ENCODE assay signal across 23 cellular contexts in the genomic region with DNA sequence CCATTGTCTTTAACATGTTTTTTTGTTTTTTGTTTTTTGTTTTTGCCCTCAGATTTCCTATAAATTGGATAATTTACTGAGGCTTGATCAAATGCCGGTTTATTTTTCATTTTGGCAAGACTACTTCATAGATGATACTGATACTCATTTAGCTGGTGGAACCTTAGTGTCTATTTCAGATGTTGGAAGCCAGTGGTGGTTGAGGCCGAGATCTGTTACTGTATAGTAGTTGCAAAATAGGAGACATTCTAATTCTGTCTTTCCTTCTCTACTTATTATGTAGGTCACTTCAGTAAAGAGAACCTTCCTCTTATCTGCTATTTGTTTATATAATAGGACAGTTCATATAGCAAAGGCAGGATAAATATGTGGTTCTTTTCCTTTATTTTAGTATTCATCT.
"Had no signal": no experiment of that assay in that cellular context is flagged by ENCODE, and none has a peak within 500 bp of the region (broad histone marks: within the 10 kb centered on the region; RNA-seq: fewer than 3 reads in every experiment).

No MANE protein-coding gene starts in this region.

- H3K27me3 ChIP-seq: adrenal gland, ascending aorta, brain microvascular endothelial cell, foreskin keratinocyte, neural progenitor cell, right atrium auricular region, SJSA1, transverse colon, uterus had no signal

- ATAC-seq: left lobe of liver, lower lobe of right lung, WTC11 had no signal

- DNase-seq: activated CD4-positive, alpha-beta T cell treated with anti-CD3 and anti-CD28 coated beads for 4 hours; activated CD8-positive, alpha-beta memory T cell treated with anti-CD3 and anti-CD28 coated beads, Interleukin-2, amount 50 U/mL, for 48 hours; activated naive CD4-positive, alpha-beta T cell; adrenal gland; brain microvascular endothelial cell; caudate nucleus; dermis blood vessel endothelial cell; effector CD8-positive, alpha-beta T cell; erythroblast; lower lobe of right lung; naive B cell; T1000; transverse colon; uterus had no signal

- H3K4me1 ChIP-seq: adrenal gland, ascending aorta, lower lobe of right lung, neural progenitor cell, prostate gland, right atrium auricular region, SJSA1, uterus had no signal

- H3K9ac ChIP-seq: neural progenitor cell had no signal

- H3K4me1 Mint-ChIP-seq: naive B cell, neural progenitor cell, WTC11 had no signal

- H3K4me3 Mint-ChIP-seq: naive B cell; neural progenitor cell; T-helper 1 cell treated with Interleukin-12 subunit alpha and Interleukin-12 subunit beta and Interleukin-4 antibody, amounts not matched to agents 30 μg/mL and 1 μg/mL, for 36 hours; WTC11 had no signal

- H3K27me3 Mint-ChIP-seq: naive B cell had no signal

- H3K9me3 ChIP-seq: adrenal gland, ascending aorta, lower lobe of right lung, prostate gland, right atrium auricular region, SJSA1, transverse colon, uterus had no signal

- H3K4me2 ChIP-seq: neural progenitor cell had no signal

- H2AFZ ChIP-seq: neural progenitor cell had no signal

- H3K27ac ChIP-seq: adrenal gland, ascending aorta, brain microvascular endothelial cell, foreskin keratinocyte, lower lobe of right lung, neural progenitor cell, prostate gland, right atrium auricular region, SJSA1, transverse colon, uterus had no signal

- H3K36me3 ChIP-seq: adrenal gland, brain microvascular endothelial cell, neural progenitor cell, prostate gland, uterus had no signal

- H3K4me3 ChIP-seq: adrenal gland, ascending aorta, lower lobe of right lung, neural progenitor cell, prostate gland, right atrium auricular region, SJSA1, transverse colon, uterus had no signal

- H3K27ac Mint-ChIP-seq: naive B cell; neural progenitor cell; T-helper 1 cell treated with Interleukin-12 subunit alpha and Interleukin-12 subunit beta and Interleukin-4 antibody, amounts not matched to agents 30 μg/mL and 1 μg/mL, for 36 hours; WTC11 had no signal

- H3K9me3 Mint-ChIP-seq: naive B cell; neural progenitor cell; T-helper 1 cell treated with Interleukin-12 subunit alpha and Interleukin-12 subunit beta and Interleukin-4 antibody, amounts not matched to agents 30 μg/mL and 1 μg/mL, for 36 hours; WTC11 had no signal
